1 cellular context compared by ENCODE assay signal in genomic region chr19:1269478-1270167, GRCh38.
TF ChIP-seq lines count a peak whose summit lies in the region.

No MANE protein-coding gene starts in this region.

TF ChIP-seq in HepG2, 621 proteins besides CTCF, POLR2A, EP300 and RAD21 (continues in another document):
- TF ChIP-seq ZNF687 (CRISPR knock-in tag; IDR thresholded peaks at IDR 0.05) = peak; percentile 95
- TF ChIP-seq ARNT2 (CRISPR knock-in tag; IDR thresholded peaks at IDR 0.05; ENCODE audit: low read depth) = peak; percentile 90
- TF ChIP-seq NRL (CRISPR knock-in tag; IDR thresholded peaks at IDR 0.05; ENCODE audit: borderline replicate concordance) = peak; percentile 49; the same call in 1 of the 2 replicates
- peak; percentile 60; the same call in 1 of the 2 replicates for TF ChIP-seq ZNF512 (CRISPR knock-in tag; IDR thresholded peaks at IDR 0.05)
- no peak for TF ChIP-seq ZFYVE20 (CRISPR knock-in tag; IDR thresholded peaks at IDR 0.05; ENCODE audit: borderline replicate concordance, low read depth)
- TF ChIP-seq DNMT3B (CRISPR knock-in tag; conservative IDR thresholded peaks at IDR 0.05) = 0 out of 2 replicates have a peak, but pooled peaks have one; percentile 15
- peak; percentile 18; the same call in 1 of the 2 replicates for TF ChIP-seq ZNF143 (CRISPR knock-in tag; IDR thresholded peaks at IDR 0.05)
- TF ChIP-seq PRMT3 (CRISPR knock-in tag; IDR thresholded peaks at IDR 0.05; ENCODE audit: borderline replicate concordance, low read depth) = no peak
- TF ChIP-seq PHF21A (CRISPR knock-in tag; IDR thresholded peaks at IDR 0.05) = no peak
- 0 out of 2 replicates have a peak, but pooled peaks have one; percentile 12 for TF ChIP-seq FOXO4 (CRISPR knock-in tag; conservative IDR thresholded peaks at IDR 0.05)
- 0 out of 2 replicates have a peak, but pooled peaks have one; percentile 30 for TF ChIP-seq MTERF4 (CRISPR knock-in tag; IDR thresholded peaks at IDR 0.05)
- 0 out of 2 replicates have a peak, but pooled peaks have one; percentile 34 for TF ChIP-seq CHCHD3 (CRISPR knock-in tag; IDR thresholded peaks at IDR 0.05)
- TF ChIP-seq MXD1 (CRISPR knock-in tag; IDR thresholded peaks at IDR 0.05) = peak; percentile 34; the same call in 1 of the 2 replicates
- TF ChIP-seq STAT6 (CRISPR knock-in tag; IDR thresholded peaks at IDR 0.05; ENCODE audit: borderline replicate concordance) = no peak
- no peak for TF ChIP-seq ZFP36 (IDR thresholded peaks at IDR 0.05; ENCODE audit: borderline replicate concordance, low read depth, low read length, partially characterized antibody)
- TF ChIP-seq AHR (CRISPR knock-in tag; IDR thresholded peaks at IDR 0.05) = 0 out of 2 replicates have a peak, but pooled peaks have one; percentile 34
- peak; percentile 72; the same call in 1 of the 2 replicates for TF ChIP-seq ZNF740 (CRISPR knock-in tag; IDR thresholded peaks at IDR 0.05)
- TF ChIP-seq STAT5B (CRISPR knock-in tag; IDR thresholded peaks at IDR 0.05) = no peak
- TF ChIP-seq RFX5 (IDR thresholded peaks at IDR 0.05; ENCODE audit: low read depth, low read length) = no peak
- 0 out of 2 replicates have a peak, but pooled peaks have one; percentile 41 for TF ChIP-seq PAX8 (CRISPR knock-in tag; IDR thresholded peaks at IDR 0.05; ENCODE audit: borderline replicate concordance)
- no peak for TF ChIP-seq ATF7 (IDR thresholded peaks at IDR 0.05)
- peak; percentile 3; the same call in 1 of the 2 replicates for TF ChIP-seq ATF7 (CRISPR knock-in tag; IDR thresholded peaks at IDR 0.05)
- TF ChIP-seq ZBTB14 (CRISPR knock-in tag; IDR thresholded peaks at IDR 0.05) = peak; percentile 68; the same call in 1 of the 2 replicates
- TF ChIP-seq ZNF510 (CRISPR knock-in tag; IDR thresholded peaks at IDR 0.05; ENCODE audit: low read depth) = peak; percentile 72; the same call in 1 of the 2 replicates
- peak; percentile 86; the same call in 1 of the 2 replicates for TF ChIP-seq DMTF1 (CRISPR knock-in tag; IDR thresholded peaks at IDR 0.05)
- peak; percentile 73 for TF ChIP-seq DMAP1 (CRISPR knock-in tag; IDR thresholded peaks at IDR 0.05)
- TF ChIP-seq ZFY (CRISPR knock-in tag; IDR thresholded peaks at IDR 0.05) = peak; percentile 60; the same call in 1 of the 2 replicates
- peak; percentile 41; the same call in 1 of the 2 replicates for TF ChIP-seq GFI1 (CRISPR knock-in tag; IDR thresholded peaks at IDR 0.05; ENCODE audit: borderline replicate concordance)
- 0 out of 2 replicates have a peak, but pooled peaks have one; percentile 43 for TF ChIP-seq ZBTB39 (CRISPR knock-in tag; IDR thresholded peaks at IDR 0.05)
- TF ChIP-seq SALL1 (CRISPR knock-in tag; IDR thresholded peaks at IDR 0.05) = peak; percentile 64; the same call in 1 of the 2 replicates
- TF ChIP-seq MIXL1 (CRISPR knock-in tag; IDR thresholded peaks at IDR 0.05) = no peak
- TF ChIP-seq POGK (CRISPR knock-in tag; conservative IDR thresholded peaks at IDR 0.05) = peak; percentile 86
- peak; percentile 47; the same call in 1 of the 2 replicates for TF ChIP-seq TBX2 (CRISPR knock-in tag; IDR thresholded peaks at IDR 0.05; ENCODE audit: borderline replicate concordance)
- peak; percentile 30; the same call in 1 of the 2 replicates for TF ChIP-seq SPEN (CRISPR knock-in tag; IDR thresholded peaks at IDR 0.05; ENCODE audit: low read depth)
- TF ChIP-seq SMAD3 (CRISPR knock-in tag; IDR thresholded peaks at IDR 0.05) = 0 out of 2 replicates have a peak, but pooled peaks have one; percentile 43
